Comparison of ENCODE assay signal across 1 cellular context in the genomic region with DNA sequence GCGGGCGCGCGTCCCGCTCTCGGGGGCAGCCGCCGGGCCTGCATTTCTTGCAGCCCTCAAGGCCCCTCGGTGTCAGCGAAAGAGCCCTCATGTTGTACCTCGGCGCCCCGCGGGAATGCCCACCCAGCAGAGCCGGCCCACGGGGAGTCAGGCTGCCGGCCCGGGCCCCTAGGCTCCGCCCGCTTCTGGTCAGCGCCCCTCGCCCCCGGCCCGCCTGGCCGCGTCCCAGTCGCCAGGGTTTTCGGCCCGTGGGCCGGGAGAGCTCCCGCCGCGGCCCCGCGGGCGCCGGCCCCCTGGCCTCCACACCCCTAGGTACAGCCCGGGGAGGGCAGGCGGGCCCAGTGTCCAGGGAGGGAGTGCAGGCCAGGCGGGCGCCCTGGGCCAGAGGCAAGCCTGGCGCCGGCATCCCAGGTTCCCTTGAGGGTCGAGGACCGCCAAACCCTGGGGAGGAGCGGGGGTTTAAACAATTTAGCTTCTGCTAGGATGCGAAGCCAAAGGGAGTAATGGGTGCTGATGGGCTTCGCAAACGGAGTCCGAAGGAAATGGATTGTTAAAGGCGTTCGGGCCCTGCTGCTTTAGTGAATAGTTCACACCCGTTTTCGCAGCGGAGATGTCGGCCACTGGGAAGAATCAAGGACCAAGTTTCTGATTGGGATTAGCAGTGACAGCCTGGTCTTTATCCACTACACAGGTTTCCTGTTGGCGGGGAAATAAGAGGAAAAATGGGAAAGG.
TF ChIP-seq lines count a peak whose summit lies in the region.

No MANE protein-coding gene starts in this region.

TF ChIP-seq in IMR-90, 13 proteins besides CTCF, POLR2A, EP300 and RAD21:
- TF ChIP-seq MAFK (IDR thresholded peaks at IDR 0.05; ENCODE audit: low read depth, low read length): no peak
- TF ChIP-seq CHD1 (IDR thresholded peaks at IDR 0.05; ENCODE audit: low read depth, low read length): no peak
- TF ChIP-seq MAZ (IDR thresholded peaks at IDR 0.05; ENCODE audit: borderline replicate concordance, low read depth, low read length): no peak
- TF ChIP-seq CEBPB (IDR thresholded peaks at IDR 0.05; ENCODE audit: low read depth, low read length): no peak
- no peak for TF ChIP-seq NFE2L2 (IDR thresholded peaks at IDR 0.05; ENCODE audit: low read depth, low read length)
- no peak for TF ChIP-seq FOS (IDR thresholded peaks at IDR 0.05; ENCODE audit: low read depth, low read length)
